18 cellular contexts compared by ENCODE assay signal in the genomic region with DNA sequence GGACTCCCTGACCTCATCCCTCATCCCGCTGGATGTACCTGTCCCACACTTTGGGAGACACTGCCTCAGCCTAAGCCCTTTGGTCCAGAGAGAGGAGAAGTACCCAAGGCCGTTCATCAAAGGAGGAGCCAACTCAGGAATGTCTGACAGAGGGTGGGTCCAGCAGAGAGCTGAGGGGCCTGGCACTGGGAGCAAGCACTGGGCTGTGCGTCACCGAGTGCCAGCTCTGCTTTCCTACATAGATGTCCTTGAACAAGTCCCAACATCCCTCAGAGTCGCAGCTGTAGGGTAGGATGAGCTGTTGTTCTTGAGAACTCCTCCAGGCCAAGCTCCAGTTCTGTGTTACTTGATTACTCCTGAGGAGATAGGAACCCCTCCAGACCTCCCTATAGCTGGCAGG.
DNase-seq lines count a peak whose midpoint lies in the region; ATAC-seq, FAIRE-seq and TF ChIP-seq lines count a peak whose summit lies in the region.
"Had no signal": no experiment of that assay in that cellular context is flagged by ENCODE, and none has a peak within 500 bp of the region (broad histone marks: within the 10 kb centered on the region; RNA-seq: fewer than 3 reads in every experiment).

No MANE protein-coding gene starts in this region.

- peak overlapping the region in 6 of 11 experiments; percentile 9 to 92 (median 80); a peak in 7 of 22 replicates for H3K4me2 ChIP-seq in BLaER1 treated with 17β-estradiol and CSF1 and Interleukin-3, amounts not matched to agents 10 nM and 100 nM

- peaks cover 54 to 77% (median 71%) of the 10 kb centered on the region in 10 experiments for H3K4me1 ChIP-seq in BLaER1 treated with 17β-estradiol and CSF1 and Interleukin-3, amounts not matched to agents 10 nM and 100 nM
- peaks cover 76% of the 10 kb centered on the region for H3K4me1 ChIP-seq in CD4-positive, alpha-beta memory T cell (ENCODE audit: insufficient read depth, low read length)
- H3K4me1 ChIP-seq: HAP-1 had no signal

- TF ChIP-seq CTCF in bronchial epithelial cell (IDR thresholded peaks at IDR 0.05; ENCODE audit: insufficient read depth, low read length, severe bottlenecking): no peak

- no peaks in the 10 kb centered on the region for H4K20me1 ChIP-seq in BLaER1 treated with 17β-estradiol and CSF1 and Interleukin-3, amounts not matched to agents 10 nM and 100 nM

- no peaks in the 10 kb centered on the region for H3K9me3 Mint-ChIP-seq in CD4-positive, alpha-beta memory T cell
- no peaks in the 10 kb centered on the region for H3K9me3 Mint-ChIP-seq in naive thymus-derived CD8-positive, alpha-beta T cell

- no peak for DNase-seq in CD4-positive, alpha-beta memory T cell
- no peak for DNase-seq in bronchial epithelial cell (ENCODE audit: low read depth)
- no peak for DNase-seq in naive thymus-derived CD8-positive, alpha-beta T cell
- no peak for DNase-seq in NCI-H226
- DNase-seq in dermis blood vessel endothelial cell: no peak
- no peak for DNase-seq in mucosa of gallbladder (ENCODE audit: low spot score)
- DNase-seq: BE2C, Calu3, DMS79, KBM-7, NCI-H1048, NCI-H345, NCI-H748 treated with DMSO at 0.1 percent for 48 hours, PC-3 had no signal

- FAIRE-seq in bronchial epithelial cell (lab: Jason Lieb, UNC): peak; percentile 95
- FAIRE-seq: G401.6, GM12891 had no signal

- H3K9me3 ChIP-seq in BLaER1 treated with 17β-estradiol and CSF1 and Interleukin-3, amounts not matched to agents 10 nM and 100 nM (replicated peaks in 1 of 11): no peaks in the 10 kb centered on the region
- no peaks in the 10 kb centered on the region for H3K9me3 ChIP-seq in CD4-positive, alpha-beta memory T cell (ENCODE audit: control insufficient read depth in 1 of 2, low read length in 2 of 2)
- H3K9me3 ChIP-seq: BE2C, HAP-1 had no signal

- intact Hi-C loops in CD4-positive, alpha-beta memory T cell (cut with micrococcal nuclease): no loop called here

- H3K4me3 Mint-ChIP-seq in CD4-positive, alpha-beta memory T cell: peak overlapping the region in 3 of 8 donors; percentile 53 to 80 (median 79)
- H3K4me3 Mint-ChIP-seq in naive thymus-derived CD8-positive, alpha-beta T cell: peak overlapping the region in 4 of 10 donors; percentile 3 to 67 (median 30)

- ATAC-seq in naive thymus-derived CD8-positive, alpha-beta T cell: no peak
- ATAC-seq: PC-3 had no signal

- H3K27ac Mint-ChIP-seq in CD4-positive, alpha-beta memory T cell: peak overlapping the region; percentile 50 to 95 (median 86)
- H3K27ac Mint-ChIP-seq in naive thymus-derived CD8-positive, alpha-beta T cell: peak overlapping the region in 9 of 10 donors; percentile 5 to 96 (median 92)

- H3K4me1 Mint-ChIP-seq in CD4-positive, alpha-beta memory T cell: peaks cover 53 to 81% (median 66%) of the 10 kb centered on the region in 4 donors
- H3K4me1 Mint-ChIP-seq in naive thymus-derived CD8-positive, alpha-beta T cell: peaks cover 35 to 80% (median 78%) of the 10 kb centered on the region in 4 donors

- peak overlapping the region in 1 of 11 experiments; percentile 73; a peak in 2 of 22 replicates for H3K27ac ChIP-seq in BLaER1 treated with 17β-estradiol and CSF1 and Interleukin-3, amounts not matched to agents 10 nM and 100 nM
- no peak overlapping the region for H3K27ac ChIP-seq in CD4-positive, alpha-beta memory T cell (ENCODE audit: low read depth, low read length)

- no peak overlapping the region for H3K9ac ChIP-seq in BLaER1 treated with 17β-estradiol and CSF1 and Interleukin-3, amounts not matched to agents 10 nM and 100 nM

- H3K36me3 ChIP-seq in BLaER1 treated with 17β-estradiol and CSF1 and Interleukin-3, amounts not matched to agents 10 nM and 100 nM: no peaks in the 10 kb centered on the region
- H3K36me3 ChIP-seq in CD4-positive, alpha-beta memory T cell (ENCODE audit: insufficient read depth, low read length): no peaks in the 10 kb centered on the region
- H3K36me3 ChIP-seq in bronchial epithelial cell (ENCODE audit: control insufficient read depth, insufficient read depth, low read length): no peaks in the 10 kb centered on the region
- H3K36me3 ChIP-seq: BE2C, HAP-1 had no signal

- H3K4me3 ChIP-seq in BLaER1 treated with 17β-estradiol and CSF1 and Interleukin-3, amounts not matched to agents 10 nM and 100 nM: no peak overlapping the region
- no peak overlapping the region for H3K4me3 ChIP-seq in CD4-positive, alpha-beta memory T cell (ENCODE audit: low read length in 2 of 2)
- no peak overlapping the region for H3K4me3 ChIP-seq in bronchial epithelial cell (ENCODE audit: low read depth, low read length)
- H3K4me3 ChIP-seq: HAP-1 had no signal

- no peaks in the 10 kb centered on the region for H3K27me3 Mint-ChIP-seq in CD4-positive, alpha-beta memory T cell
- H3K27me3 Mint-ChIP-seq in naive thymus-derived CD8-positive, alpha-beta T cell: peaks cover 0 to under 1% (median 0%) of the 10 kb centered on the region in 5 donors

- no peaks in the 10 kb centered on the region for H3K36me3 Mint-ChIP-seq in CD4-positive, alpha-beta memory T cell
- no peaks in the 10 kb centered on the region for H3K36me3 Mint-ChIP-seq in naive thymus-derived CD8-positive, alpha-beta T cell

- POLR2A ChIA-PET in CD4-positive, alpha-beta memory T cell (lab: Charles Lee; ENCODE audit: partially characterized antibody): interaction anchor here (1.2 to 10.4 kb wide), 3 partner anchors 9 to 72 kb away, joined by 3 to 121 read pairs (median 45); a partner anchor contains a TSS
- POLR2A ChIA-PET in naive thymus-derived CD8-positive, alpha-beta T cell (lab: Charles Lee): interaction anchor here (0.5 to 2.9 kb wide), 3 partner anchors 8 to 19 kb away, joined by 3 to 21 read pairs (median 6); no protein-coding TSS in a partner anchor

- CTCF ChIA-PET in CD4-positive, alpha-beta memory T cell (lab: Charles Lee; ENCODE audit: partially characterized antibody): interaction anchor here (1.0 to 2.2 kb wide), 3 partner anchors 9 to 11 kb away, joined by 3 to 11 read pairs (median 4); no protein-coding TSS in a partner anchor

- H3K27me3 ChIP-seq in BLaER1 treated with 17β-estradiol and CSF1 and Interleukin-3, amounts not matched to agents 10 nM and 100 nM: peaks cover 0 to 11% (median 0%) of the 10 kb centered on the region in 11 experiments; a peak in 7 of 22 replicates
- H3K27me3 ChIP-seq in CD4-positive, alpha-beta memory T cell (ENCODE audit: insufficient read depth, low read length): no peaks in the 10 kb centered on the region
- peaks cover 15% of the 10 kb centered on the region for H3K27me3 ChIP-seq in bronchial epithelial cell (ENCODE audit: control insufficient read depth, insufficient read depth, low read length)
- H3K27me3 ChIP-seq: BE2C had no signal
